In the genomic region with DNA sequence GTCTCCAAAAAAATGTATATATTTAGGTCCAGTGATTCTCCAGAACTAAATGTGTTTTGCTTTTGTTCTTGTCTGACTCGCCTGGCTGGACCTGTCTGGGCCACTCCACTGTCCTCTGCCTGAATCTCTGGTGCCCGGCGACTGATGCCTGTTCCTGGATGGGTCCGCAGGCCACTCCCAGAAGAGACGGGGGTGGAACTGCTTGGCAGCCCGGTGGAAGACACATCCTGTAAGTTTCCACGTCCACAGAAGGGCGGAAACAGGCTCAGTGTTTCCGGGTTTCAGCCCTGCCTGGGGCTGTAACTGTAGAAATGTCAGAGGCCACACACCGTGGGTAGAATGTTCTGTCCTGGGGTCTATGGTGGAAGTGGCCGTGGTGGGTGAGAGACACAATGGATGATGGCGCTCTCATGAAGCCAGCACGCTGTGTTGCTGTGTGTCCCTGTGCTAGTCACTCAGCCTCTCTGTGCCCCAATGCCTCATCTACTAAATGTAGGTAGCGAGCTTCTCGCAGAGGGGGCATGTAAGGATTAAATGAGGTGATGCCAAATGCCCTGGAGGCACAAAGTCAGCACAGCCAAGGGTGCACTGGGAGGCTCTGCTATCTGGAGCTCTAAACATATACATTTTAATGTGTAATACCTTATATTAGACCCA, we compare ENCODE assay signal across 2 cellular contexts.
A peak's percentile ranks its signal among the peaks of the same experiment; 100 is the strongest.
TF ChIP-seq lines count a peak whose summit lies in the region.

No MANE protein-coding gene starts in this region.

TF ChIP-seq in HEK293, 187 proteins besides CTCF, POLR2A, EP300 and RAD21:
- no peak for TF ChIP-seq ZNF175 (tag by site-specific recombination; IDR thresholded peaks at IDR 0.05)
- TF ChIP-seq ZNF768 (tag by site-specific recombination; IDR thresholded peaks at IDR 0.05): peak; percentile 69; the same call in 1 of the 2 replicates
- TF ChIP-seq ZNF394 (tag by site-specific recombination; IDR thresholded peaks at IDR 0.05; ENCODE audit: borderline replicate concordance): no peak
- no peak for TF ChIP-seq ZNF26 (tag by site-specific recombination; IDR thresholded peaks at IDR 0.05)
- TF ChIP-seq IKZF3 (tag by site-specific recombination; IDR thresholded peaks at IDR 0.05): no peak
- TF ChIP-seq, protein P1, sequence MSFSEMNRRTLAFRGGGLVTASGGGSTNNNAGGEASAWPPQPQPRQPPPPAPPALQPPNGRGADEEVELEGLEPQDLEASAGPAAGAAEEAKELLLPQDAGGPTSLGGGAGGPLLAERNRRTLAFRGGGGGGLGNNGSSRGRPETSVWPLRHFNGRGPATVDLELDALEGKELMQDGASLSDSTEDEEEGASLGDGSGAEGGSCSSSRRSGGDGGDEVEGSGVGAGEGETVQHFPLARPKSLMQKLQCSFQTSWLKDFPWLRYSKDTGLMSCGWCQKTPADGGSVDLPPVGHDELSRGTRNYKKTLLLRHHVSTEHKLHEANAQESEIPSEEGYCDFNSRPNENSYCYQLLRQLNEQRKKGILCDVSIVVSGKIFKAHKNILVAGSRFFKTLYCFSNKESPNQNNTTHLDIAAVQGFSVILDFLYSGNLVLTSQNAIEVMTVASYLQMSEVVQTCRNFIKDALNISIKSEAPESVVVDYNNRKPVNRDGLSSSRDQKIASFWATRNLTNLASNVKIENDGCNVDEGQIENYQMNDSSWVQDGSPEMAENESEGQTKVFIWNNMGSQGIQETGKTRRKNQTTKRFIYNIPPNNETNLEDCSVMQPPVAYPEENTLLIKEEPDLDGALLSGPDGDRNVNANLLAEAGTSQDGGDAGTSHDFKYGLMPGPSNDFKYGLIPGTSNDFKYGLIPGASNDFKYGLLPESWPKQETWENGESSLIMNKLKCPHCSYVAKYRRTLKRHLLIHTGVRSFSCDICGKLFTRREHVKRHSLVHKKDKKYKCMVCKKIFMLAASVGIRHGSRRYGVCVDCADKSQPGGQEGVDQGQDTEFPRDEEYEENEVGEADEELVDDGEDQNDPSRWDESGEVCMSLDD (tag by site-specific recombination; IDR thresholded peaks at IDR 0.05): no peak
- TF ChIP-seq, protein P2, sequence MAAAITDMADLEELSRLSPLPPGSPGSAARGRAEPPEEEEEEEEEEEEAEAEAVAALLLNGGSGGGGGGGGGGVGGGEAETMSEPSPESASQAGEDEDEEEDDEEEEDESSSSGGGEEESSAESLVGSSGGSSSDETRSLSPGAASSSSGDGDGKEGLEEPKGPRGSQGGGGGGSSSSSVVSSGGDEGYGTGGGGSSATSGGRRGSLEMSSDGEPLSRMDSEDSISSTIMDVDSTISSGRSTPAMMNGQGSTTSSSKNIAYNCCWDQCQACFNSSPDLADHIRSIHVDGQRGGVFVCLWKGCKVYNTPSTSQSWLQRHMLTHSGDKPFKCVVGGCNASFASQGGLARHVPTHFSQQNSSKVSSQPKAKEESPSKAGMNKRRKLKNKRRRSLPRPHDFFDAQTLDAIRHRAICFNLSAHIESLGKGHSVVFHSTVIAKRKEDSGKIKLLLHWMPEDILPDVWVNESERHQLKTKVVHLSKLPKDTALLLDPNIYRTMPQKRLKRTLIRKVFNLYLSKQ (tag by site-specific recombination; IDR thresholded peaks at IDR 0.05; ENCODE audit: borderline replicate concordance): no peak

TF ChIP-seq in K562, 482 proteins besides CTCF, POLR2A, EP300 and RAD21:
- TF ChIP-seq BCOR (IDR thresholded peaks at IDR 0.05) (peak; percentile 68), KDM1A (IDR thresholded peaks at IDR 0.05) (peak; percentile 44 to 58), TCF7 (IDR thresholded peaks at IDR 0.05; ENCODE audit: borderline replicate concordance) (no peak), ZNF239 (CRISPR knock-in tag; IDR thresholded peaks at IDR 0.05) (no peak), SETDB1 (IDR thresholded peaks at IDR 0.05; ENCODE audit: low read length) (no peak), ZNF124 (CRISPR knock-in tag; IDR thresholded peaks at IDR 0.05) (no peak), RBM25 (IDR thresholded peaks at IDR 0.05; ENCODE audit: low read depth, low read length, severe bottlenecking) (peak; percentile 59), ZFP36 (IDR thresholded peaks at IDR 0.05; ENCODE audit: low read depth, low read length, partially characterized antibody) (peak; percentile 70)
